Comparison of ENCODE assay signal across 24 cellular contexts in the genomic region with DNA sequence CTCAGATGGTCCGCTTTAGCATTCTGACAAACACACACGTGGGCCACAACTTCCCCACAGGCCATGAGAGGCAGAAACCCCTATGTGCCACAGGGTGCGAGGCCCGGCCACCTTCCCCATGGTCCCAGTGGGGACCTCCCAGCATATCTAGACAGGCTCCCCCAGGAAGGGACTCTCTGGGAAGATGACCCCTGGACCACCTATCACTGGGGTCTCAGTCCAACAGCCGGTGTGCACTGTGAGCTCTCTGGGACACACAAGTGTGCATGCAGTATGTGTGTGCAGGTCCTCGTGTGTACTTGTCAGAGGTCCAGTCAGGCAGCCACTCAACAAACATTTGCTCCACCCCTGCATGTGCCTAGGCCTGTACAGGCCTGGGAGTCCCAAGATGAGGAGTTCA. TPM values are rescaled to one million over a fixed set of nuclear protein-coding genes. Genes with fewer than 3 reads are reported as not detected.
"Had no signal": no experiment of that assay in that cellular context is flagged by ENCODE, and none has a peak within 500 bp of the region (broad histone marks: within the 10 kb centered on the region; RNA-seq: fewer than 3 reads in every experiment).

No MANE protein-coding gene starts in this region.

- ATAC-seq: activated naive CD8-positive, alpha-beta T cell treated with anti-CD3 and anti-CD28 coated beads, Interleukin-2, amount 50 U/mL, for 24 hours; foreskin keratinocyte; left lung; stimulated activated memory B cell treated with anti-CD40 and anti-IgM and Interleukin-4, amounts not matched to agents 10 μg/mL and 1 μg/mL and 100 μg/mL, for 72 hours had no signal

- H3K4me1 ChIP-seq: foreskin keratinocyte, left lung, transverse colon had no signal

- H3K36me3 Mint-ChIP-seq: activated naive CD4-positive, alpha-beta T cell treated with anti-CD3 and anti-CD28 coated beads, Interleukin-2, amount 10 ng/mL, durations not matched to agents 7 days and 5 days; brain; immature natural killer cell; memory B cell; stimulated activated memory B cell treated with anti-CD40 and anti-IgM and Interleukin-4, amounts not matched to agents 10 μg/mL and 1 μg/mL and 100 μg/mL, for 72 hours had no signal

- H3K9me3 Mint-ChIP-seq: activated naive CD4-positive, alpha-beta T cell treated with anti-CD3 and anti-CD28 coated beads, Interleukin-2, amount 10 ng/mL, durations not matched to agents 7 days and 5 days; activated naive CD8-positive, alpha-beta T cell treated with anti-CD3 and anti-CD28 coated beads, Interleukin-2, amount 50 U/mL, for 24 hours; nephron had no signal

- H3K36me3 ChIP-seq: left lung, stomach, transverse colon had no signal

- FAIRE-seq: colon had no signal

- H3K4me2 ChIP-seq: hepatocyte had no signal

- H3K9me3 ChIP-seq: left lung, transverse colon had no signal

- H3K27ac Mint-ChIP-seq: activated naive CD4-positive, alpha-beta T cell treated with anti-CD3 and anti-CD28 coated beads, Interleukin-2, amount 10 ng/mL, durations not matched to agents 7 days and 5 days; activated naive CD8-positive, alpha-beta T cell treated with anti-CD3 and anti-CD28 coated beads, Interleukin-2, amount 50 U/mL, for 24 hours; immature natural killer cell; memory B cell; nephron; stimulated activated memory B cell treated with anti-CD40 and anti-IgM and Interleukin-4, amounts not matched to agents 10 μg/mL and 1 μg/mL and 100 μg/mL, for 72 hours had no signal

- DNase-seq: activated CD4-positive, alpha-beta T cell treated with anti-CD3 and anti-CD28 coated beads for 4 hours; activated CD4-positive, alpha-beta T cell treated with anti-CD3 and anti-CD28 coated beads, Interleukin-2, amount 50 U/mL, for 48 hours; activated CD4-positive, CD25-positive, alpha-beta regulatory T cell; activated CD8-positive, alpha-beta memory T cell treated with anti-CD3 and anti-CD28 coated beads, Interleukin-2, amount 50 U/mL, for 48 hours; activated naive CD4-positive, alpha-beta T cell treated with anti-CD3 and anti-CD28 coated beads, Interleukin-2, amount 10 ng/mL, durations not matched to agents 7 days and 5 days; activated naive CD8-positive, alpha-beta T cell treated with anti-CD3 and anti-CD28 coated beads, Interleukin-2, amount 50 U/mL, for 24 hours; activated T-cell treated with anti-CD3 and anti-CD28 coated beads, Interleukin-2, amount 50 U/mL, for 48 hours; central memory CD4-positive, alpha-beta T cell; effector memory CD4-positive, alpha-beta T cell; foreskin keratinocyte; immature natural killer cell; kidney glomerular epithelial cell; stimulated activated CD4-positive, alpha-beta T cell treated with anti-CD3 and anti-CD28 coated beads, Interleukin-12 subunit alpha, Interleukin-12 subunit beta, amount 100 ng/mL, for 4 hours; stomach; transverse colon had no signal

- H3K4me1 Mint-ChIP-seq: activated naive CD4-positive, alpha-beta T cell treated with anti-CD3 and anti-CD28 coated beads, Interleukin-2, amount 10 ng/mL, durations not matched to agents 7 days and 5 days; activated naive CD8-positive, alpha-beta T cell treated with anti-CD3 and anti-CD28 coated beads, Interleukin-2, amount 50 U/mL, for 24 hours; immature natural killer cell; memory B cell; nephron; stimulated activated memory B cell treated with anti-CD40 and anti-IgM and Interleukin-4, amounts not matched to agents 10 μg/mL and 1 μg/mL and 100 μg/mL, for 72 hours had no signal

- H3K4me3 ChIP-seq: hepatocyte, left lung, stomach, transverse colon had no signal

- H3K27ac ChIP-seq: foreskin keratinocyte, hepatocyte, left lung, stomach, transverse colon had no signal

- H3K79me2 ChIP-seq: hepatocyte had no signal

- H2AFZ ChIP-seq: hepatocyte had no signal

- H3K27me3 ChIP-seq: foreskin keratinocyte, left lung, transverse colon had no signal

- H3K4me3 Mint-ChIP-seq: activated naive CD4-positive, alpha-beta T cell treated with anti-CD3 and anti-CD28 coated beads, Interleukin-2, amount 10 ng/mL, durations not matched to agents 7 days and 5 days; activated naive CD8-positive, alpha-beta T cell treated with anti-CD3 and anti-CD28 coated beads, Interleukin-2, amount 50 U/mL, for 24 hours; brain; immature natural killer cell; memory B cell; nephron; stimulated activated memory B cell treated with anti-CD40 and anti-IgM and Interleukin-4, amounts not matched to agents 10 μg/mL and 1 μg/mL and 100 μg/mL, for 72 hours had no signal

RNA-seq across cellular contexts. Expression of gene GRID1, which starts 18.7 kb away (rescaled TPM):
- total RNA-seq: activated CD8-positive, alpha-beta memory T cell treated with anti-CD3 and anti-CD28 coated beads for 36 hours; foreskin keratinocyte; T-helper 1 cell treated with Interleukin-12 subunit alpha and Interleukin-12 subunit beta and Interleukin-4 antibody, amounts not matched to agents 30 ng/mL and 1 ng/mL, for 36 hours had no signal
